Comparison of ENCODE assay signal across 9 cellular contexts in the genomic region with DNA sequence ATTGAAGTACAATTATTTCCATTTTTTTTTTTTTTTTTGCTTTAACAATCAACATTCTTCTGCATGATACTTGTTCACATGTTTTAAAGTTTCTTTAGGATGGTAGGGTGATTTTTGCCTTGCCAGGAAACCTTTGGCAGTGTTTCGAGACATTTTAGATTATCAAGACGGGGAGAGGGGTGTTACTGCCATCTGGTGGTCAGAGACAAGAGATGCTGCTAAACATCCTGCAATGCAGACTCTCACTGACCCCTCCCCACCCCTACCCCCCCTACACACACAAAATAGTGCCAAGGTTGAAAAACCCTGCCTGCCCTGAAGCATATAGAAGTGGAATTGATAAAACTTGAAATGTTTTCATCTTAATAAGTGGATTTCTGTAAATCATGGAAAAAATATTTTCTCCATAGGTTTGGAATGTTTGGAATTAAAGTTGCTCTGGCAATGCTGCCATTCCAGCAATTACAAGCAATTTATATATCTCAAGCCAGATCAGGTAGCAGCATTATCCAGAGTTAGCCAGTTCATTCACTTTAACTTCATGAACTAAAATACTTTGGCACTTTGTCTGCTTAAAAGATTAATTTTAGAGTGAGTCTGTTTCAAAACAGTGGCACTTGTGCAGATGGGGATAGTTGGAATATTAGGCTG.
DNase-seq lines count a peak whose midpoint lies in the region; ATAC-seq, FAIRE-seq and TF ChIP-seq lines count a peak whose summit lies in the region.
"Had no signal": no experiment of that assay in that cellular context is flagged by ENCODE, and none has a peak within 500 bp of the region (broad histone marks: within the 10 kb centered on the region; RNA-seq: fewer than 3 reads in every experiment).

No MANE protein-coding gene starts in this region.

- no peaks in the 10 kb centered on the region for H3K9me3 ChIP-seq in HCT116 (ENCODE audit: control insufficient read depth in 1 of 2, insufficient read depth in 1 of 2, low read depth in 1 of 2, low read length in 2 of 2)
- H3K9me3 ChIP-seq in HepG2 (ENCODE audit: low read length): no peaks in the 10 kb centered on the region
- H3K9me3 ChIP-seq: BLaER1 treated with 17β-estradiol and CSF1 and Interleukin-3, amounts not matched to agents 10 nM and 100 nM had no signal

- in situ Hi-C loops in HepG2 (cut with HindIII; ENCODE audit: extremely low pct_ligation_motif_present, low pct_unique_long_range_greater_than_20kb): no loop called here

- TF ChIP-seq POLR2A in HCT116 (IDR thresholded peaks at IDR 0.05; ENCODE audit: borderline replicate concordance, extremely low read depth, insufficient read depth, insufficient read length) (no peak), HepG2 (IDR thresholded peaks at IDR 0.05; ENCODE audit: insufficient read depth in 1 of 2, low read depth in 2 of 2, low read length in 2 of 2) (no peak)

- CTCF ChIA-PET in HCT116 (lab: Charles Lee): interaction anchor here (0.8 to 1.2 kb wide), 7 partner anchors 9 to 75 kb away, joined by 3 to 8 read pairs (median 5); no protein-coding TSS in a partner anchor
- CTCF ChIA-PET in HepG2 (lab: Yijun Ruan, JAX; ENCODE audit: low intra/inter-chr PET ratio, low total read pairs): interaction anchor here (1.1 to 4.4 kb wide), 3 partner anchors 34 to 75 kb away, joined by 3 to 47 read pairs (median 13); a partner anchor contains a TSS

- no peak overlapping the region for H3K4me3 ChIP-seq in HCT116 (replicated peaks in 1 of 2; ENCODE audit: low read depth in 1 of 2, low read length in 2 of 2)
- H3K4me3 ChIP-seq in coronary artery: no peak overlapping the region
- H3K4me3 ChIP-seq in HepG2 (replicated peaks in 1 of 3; ENCODE audit: insufficient read depth in 1 of 3, low read depth in 2 of 3, low read length in 3 of 3): no peak overlapping the region
- H3K4me3 ChIP-seq: BLaER1 treated with 17β-estradiol and CSF1 and Interleukin-3, amounts not matched to agents 10 nM and 100 nM had no signal

- H3K79me2 ChIP-seq in HCT116 (ENCODE audit: insufficient read depth, low read length) (peaks cover 23% of the 10 kb centered on the region), HepG2 (ENCODE audit: insufficient read depth, low read length) (no peaks in the 10 kb centered on the region)

- peak; percentile 57 for TF ChIP-seq RAD21 in HCT116 (IDR thresholded peaks at IDR 0.05; ENCODE audit: low read depth)
- no peak for TF ChIP-seq RAD21 in HepG2 (CRISPR knock-in tag; IDR thresholded peaks at IDR 0.05)

- RAD21 ChIA-PET in HCT116 (lab: Charles Lee; ENCODE audit: low non-redundant PET in 1 of 2, low total read pairs in 2 of 2, uncharacterized antibody in 2 of 2, unreplicated experiment in 2 of 2): interaction anchor here in 1 of 2 experiments (0.6 to 0.7 kb wide), 2 partner anchors 73 to 1313 kb away, joined by 3 to 4 read pairs; no protein-coding TSS in a partner anchor

- intact Hi-C loops in HCT116 (cut with micrococcal nuclease) (loop anchor here (1.0 to 10.0 kb wide), 2 partner anchors 75 to 1465 kb away; no protein-coding TSS in a partner anchor), HepG2 (cut with micrococcal nuclease; ENCODE audit: unreplicated experiment) (loop anchor here (1.0 to 10.0 kb wide), 3 partner anchors 34 to 1265 kb away; no protein-coding TSS in a partner anchor)

- no peak overlapping the region for H3K4me2 ChIP-seq in HCT116 (ENCODE audit: low read length)
- no peak overlapping the region for H3K4me2 ChIP-seq in HepG2 (ENCODE audit: low read depth, low read length)
- H3K4me2 ChIP-seq: BLaER1 treated with 17β-estradiol and CSF1 and Interleukin-3, amounts not matched to agents 10 nM and 100 nM had no signal

- H3K27me3 ChIP-seq in HCT116 (ENCODE audit: insufficient read depth, low read length): no peaks in the 10 kb centered on the region
- no peaks in the 10 kb centered on the region for H3K27me3 ChIP-seq in HepG2 (ENCODE audit: control insufficient read depth in 1 of 2, insufficient read depth in 2 of 2, low read length in 2 of 2)
- H3K27me3 ChIP-seq: BLaER1 treated with 17β-estradiol and CSF1 and Interleukin-3, amounts not matched to agents 10 nM and 100 nM had no signal

- 36% methylated on average over 2 of the region's 2 CpGs for WGBS in HepG2 (ENCODE audit: low lambda C conversion rate)

- H3K36me3 ChIP-seq in HCT116 (ENCODE audit: control insufficient read depth in 1 of 2, insufficient read depth in 2 of 2, low read length in 2 of 2): peaks cover 0 to 4% of the 10 kb centered on the region in 2 experiments; a peak in 1 of 4 replicates
- H3K36me3 ChIP-seq in HepG2 (replicated peaks in 1 of 2; ENCODE audit: control insufficient read depth in 1 of 2, insufficient read depth in 2 of 2, low read length in 2 of 2): peaks cover 0 to 14% of the 10 kb centered on the region in 2 experiments; a peak in 2 of 5 replicates

- BruUV-seq in HCT116 (replicated peaks; lab: Mats Ljungman, UMichigan): no TSS peak
- no TSS peak for BruUV-seq in HepG2 (replicated peaks; lab: Mats Ljungman, UMichigan)

- H3K9ac ChIP-seq in HCT116 (ENCODE audit: low read length) (no peak overlapping the region), HepG2 (ENCODE audit: insufficient read depth, low read depth, low read length) (no peak overlapping the region)
- H3K9ac ChIP-seq: BLaER1 treated with 17β-estradiol and CSF1 and Interleukin-3, amounts not matched to agents 10 nM and 100 nM had no signal

- peak; percentile 23 to 61 for DNase-seq in NCI-H524 (lab: John Stamatoyannopoulos, UW)
- DNase-seq in NCI-H524 treated with DMSO at 0.1 percent for 48 hours (lab: John Stamatoyannopoulos, UW): no peak
- DNase-seq in HCT116 (ENCODE audit: low read depth, low spot score): peak; percentile 29
- peak; percentile 52 for DNase-seq in NCI-H146 (lab: John Stamatoyannopoulos, UW)
- peak; percentile 15 for DNase-seq in T-helper 9 cell
- no peak for DNase-seq in coronary artery (ENCODE audit: low spot score)
- DNase-seq in HepG2 (ENCODE audit: low spot score): peak; percentile 70
- DNase-seq in stimulated activated CD8-positive, alpha-beta memory T cell treated with anti-CD3 and anti-CD28 coated beads, Interleukin-12 subunit alpha, Interleukin-12 subunit beta, amount 100 ng/mL, for 24 hours (ENCODE audit: extremely low read depth): peak; percentile 5

- TF ChIP-seq EP300 in HepG2 (IDR thresholded peaks at IDR 0.05; ENCODE audit: low read depth in 2 of 2, low read length in 2 of 2) (no peak), HepG2 (CRISPR knock-in tag; IDR thresholded peaks at IDR 0.05; ENCODE audit: borderline replicate concordance) (no peak)

- H2AFZ ChIP-seq in HCT116 (ENCODE audit: low read depth, low read length, poor library complexity, severe bottlenecking) (no peak overlapping the region), HepG2 (ENCODE audit: low read length) (no peak overlapping the region)

- H4K20me1 ChIP-seq in HCT116 (ENCODE audit: insufficient read depth) (peaks cover 3% of the 10 kb centered on the region; the same call in 1 of the 2 replicates), HepG2 (ENCODE audit: insufficient read depth, low read length) (no peaks in the 10 kb centered on the region)
- H4K20me1 ChIP-seq: BLaER1 treated with 17β-estradiol and CSF1 and Interleukin-3, amounts not matched to agents 10 nM and 100 nM had no signal

- FAIRE-seq in HepG2 (lab: Jason Lieb, UNC): peak; percentile 39

- ATAC-seq in HCT116 (peak; percentile 64; the same call in 1 of the 2 replicates), HepG2 (peak; percentile 76)

- POLR2A ChIA-PET in HCT116 (lab: Charles Lee): no interaction called here
- POLR2A ChIA-PET in HepG2 (lab: Yijun Ruan, JAX): no interaction called here

- TF ChIP-seq CTCF in HCT116 (IDR thresholded peaks at IDR 0.05 in 2 of 3, conservative IDR thresholded peaks at IDR 0.05 in 1 of 3; ENCODE audit: borderline replicate concordance in 1 of 3, insufficient read depth in 1 of 3, low read depth in 2 of 3, low read length in 2 of 3): peak; percentile 32 to 75 (median 73); a peak in 5 of 6 replicates
- TF ChIP-seq CTCF in coronary artery (IDR thresholded peaks at IDR 0.05): peak; percentile 52
- peak; percentile 74 for TF ChIP-seq CTCF in HepG2 (CRISPR knock-in tag; IDR thresholded peaks at IDR 0.05)

- H3K27ac ChIP-seq in HCT116 (ENCODE audit: low read depth, low read length) (no peak overlapping the region), coronary artery (no peak overlapping the region), HepG2 (ENCODE audit: extremely low read length, insufficient read depth, low read length) (no peak overlapping the region)
- H3K27ac ChIP-seq: BLaER1 treated with 17β-estradiol and CSF1 and Interleukin-3, amounts not matched to agents 10 nM and 100 nM had no signal

- H3K4me1 ChIP-seq in HCT116 (ENCODE audit: control insufficient read depth in 1 of 2, insufficient read depth in 2 of 2, low read length in 2 of 2) (no peaks in the 10 kb centered on the region), HepG2 (ENCODE audit: insufficient read depth, low read length) (no peaks in the 10 kb centered on the region)

- H3K9me2 ChIP-seq in HCT116 (ENCODE audit: insufficient read depth): no peaks in the 10 kb centered on the region

TF ChIP-seq in HCT116, 20 proteins besides CTCF, POLR2A, EP300 and RAD21 (continues in another document):
- no peak for TF ChIP-seq ZNF274 (IDR thresholded peaks at IDR 0.05; ENCODE audit: low read depth, low read length)
- no peak for TF ChIP-seq EZH2phosphoT487 (IDR thresholded peaks at IDR 0.05; ENCODE audit: borderline replicate concordance)
- TF ChIP-seq SP1 (IDR thresholded peaks at IDR 0.05; ENCODE audit: low read depth): no peak
- no peak for TF ChIP-seq FOSL1 (IDR thresholded peaks at IDR 0.05; ENCODE audit: low read depth)
- TF ChIP-seq ELF1 (IDR thresholded peaks at IDR 0.05; ENCODE audit: borderline replicate concordance, low read depth): no peak
- TF ChIP-seq, protein P1, sequence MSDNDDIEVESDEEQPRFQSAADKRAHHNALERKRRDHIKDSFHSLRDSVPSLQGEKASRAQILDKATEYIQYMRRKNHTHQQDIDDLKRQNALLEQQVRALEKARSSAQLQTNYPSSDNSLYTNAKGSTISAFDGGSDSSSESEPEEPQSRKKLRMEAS (IDR thresholded peaks at IDR 0.05): no peak
- TF ChIP-seq EGR1 (IDR thresholded peaks at IDR 0.05; ENCODE audit: low read depth): no peak

TF ChIP-seq in HepG2, 621 proteins besides CTCF, POLR2A, EP300 and RAD21 (continues in another document):
- TF ChIP-seq GTF2F1 (IDR thresholded peaks at IDR 0.05; ENCODE audit: low read length) (no peak), BRCA1 (CRISPR knock-in tag; IDR thresholded peaks at IDR 0.05) (no peak)

Comparison
In these comparisons a context has a peak if more than half of its experiments do, and no peak if none do; other contexts are left out.
1. DNase-seq: peak in NCI-H524 (2 of 2), HCT116 (single experiment), NCI-H146 (single experiment), T-helper 9 cell (single experiment), HepG2 (single experiment) and stimulated activated CD8-positive, alpha-beta memory T cell treated with anti-CD3 and anti-CD28 coated beads, Interleukin-12 subunit alpha, Interleukin-12 subunit beta, amount 100 ng/mL, for 24 hours (single experiment); none in NCI-H524 treated with DMSO at 0.1 percent for 48 hours (single experiment) and coronary artery (single experiment).
2. Peak in every context shown above with its lines, with median percentiles within 50 percentile points of each other: CTCF ChIP-seq.